Comparison of ENCODE assay signal across 10 cellular contexts in the genomic region with DNA sequence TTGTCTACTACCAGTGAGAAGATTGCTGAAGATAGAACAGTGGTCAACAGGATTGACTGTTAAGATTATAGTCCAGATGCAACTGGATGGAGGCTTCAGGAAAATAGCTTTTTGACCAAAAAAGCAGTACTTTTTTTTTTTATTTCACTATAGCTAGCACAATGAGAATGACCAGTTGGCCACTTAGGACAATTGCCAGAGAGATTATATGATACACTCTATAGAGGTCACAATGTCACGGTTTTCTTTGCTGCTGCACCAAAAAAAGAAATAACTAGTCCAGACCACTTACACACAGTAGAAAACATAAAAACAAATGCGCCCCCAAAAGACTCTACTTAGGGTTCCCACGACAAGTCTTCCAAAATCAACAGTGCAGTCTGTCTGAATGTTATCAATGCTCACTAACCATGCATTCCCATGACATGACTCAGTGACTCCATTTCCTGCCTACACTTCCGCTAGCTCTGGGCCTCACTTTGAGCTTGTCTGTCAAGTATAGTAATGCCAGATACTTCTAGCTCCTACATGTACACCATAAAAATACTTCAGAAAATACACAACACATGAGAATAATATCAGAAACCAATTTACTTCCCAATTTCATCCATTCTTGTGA.
A peak's percentile ranks its signal among the peaks of the same experiment; 100 is the strongest.
DNase-seq lines count a peak whose midpoint lies in the region; ATAC-seq and TF ChIP-seq lines count a peak whose summit lies in the region.
"Had no signal": no experiment of that assay in that cellular context is flagged by ENCODE, and none has a peak within 500 bp of the region (broad histone marks: within the 10 kb centered on the region; RNA-seq: fewer than 3 reads in every experiment).

No MANE protein-coding gene starts in this region.

- no peaks in the 10 kb centered on the region for H3K36me3 ChIP-seq in upper lobe of left lung

- CTCF ChIA-PET in activated CD4-positive, alpha-beta memory T cell treated with anti-CD3 and anti-CD28 coated beads for 36 hours (lab: Charles Lee) = interaction anchor here (1.1 kb wide), 1 partner anchor 15 kb away, joined by 3 read pairs; no protein-coding TSS in a partner anchor
- CTCF ChIA-PET in activated CD4-positive, alpha-beta memory T cell treated with anti-CD3 and anti-CD28 coated beads, Interleukin-2, amount 10 ng/mL, durations not matched to agents 7 days and 5 days (lab: Charles Lee) = no interaction called here

- peaks cover 0 to 17% (median 6%) of the 10 kb centered on the region in 4 donors for H3K4me1 ChIP-seq in upper lobe of left lung

- no peak for TF ChIP-seq POLR2A in upper lobe of left lung (IDR thresholded peaks at IDR 0.05)

- H3K36me3 Mint-ChIP-seq in activated CD4-positive, alpha-beta memory T cell treated with anti-CD3 and anti-CD28 coated beads for 36 hours = no peaks in the 10 kb centered on the region
- H3K36me3 Mint-ChIP-seq in activated CD4-positive, alpha-beta memory T cell treated with anti-CD3 and anti-CD28 coated beads, Interleukin-2, amount 10 ng/mL, durations not matched to agents 7 days and 5 days (ENCODE audit: low read depth) = no peaks in the 10 kb centered on the region
- no peaks in the 10 kb centered on the region for H3K36me3 Mint-ChIP-seq in activated T-helper 1 cell treated with anti-CD3 and anti-CD28 coated beads, Interleukin-12 subunit alpha, Interleukin-12 subunit beta, Interleukin-2, Interleukin-4 antibody, amounts not matched to agents 30 ng/mL and 10 ng/mL and 1 ng/mL, durations not matched to agents 14 hours and 24 hours and 36 hours (ENCODE audit: low read depth)

- no peak overlapping the region for H3K4me3 ChIP-seq in upper lobe of left lung

- intact Hi-C loops in activated CD4-positive, alpha-beta memory T cell treated with anti-CD3 and anti-CD28 coated beads for 36 hours (cut with micrococcal nuclease) = no loop called here
- intact Hi-C loops in activated T-helper 1 cell treated with anti-CD3 and anti-CD28 coated beads, Interleukin-12 subunit alpha, Interleukin-12 subunit beta, Interleukin-2, Interleukin-4 antibody, amounts not matched to agents 30 ng/mL and 10 ng/mL and 1 ng/mL, durations not matched to agents 14 hours and 24 hours and 36 hours (cut with micrococcal nuclease) = no loop called here

- no peak overlapping the region for H3K4me3 Mint-ChIP-seq in activated CD4-positive, alpha-beta memory T cell treated with anti-CD3 and anti-CD28 coated beads for 36 hours
- H3K4me3 Mint-ChIP-seq in activated CD4-positive, alpha-beta memory T cell treated with anti-CD3 and anti-CD28 coated beads, Interleukin-2, amount 10 ng/mL, durations not matched to agents 7 days and 5 days = no peak overlapping the region
- no peak overlapping the region for H3K4me3 Mint-ChIP-seq in activated T-helper 1 cell treated with anti-CD3 and anti-CD28 coated beads, Interleukin-12 subunit alpha, Interleukin-12 subunit beta, Interleukin-2, Interleukin-4 antibody, amounts not matched to agents 30 ng/mL and 10 ng/mL and 1 ng/mL, durations not matched to agents 14 hours and 24 hours and 36 hours
- H3K4me3 Mint-ChIP-seq: dendritic cell treated with granulocyte-macrophage colony-stimulating factor and Interleukin-4, amounts not matched to agents 40 ng/mL and 50 ng/mL, for 4 days had no signal

- H3K27ac Mint-ChIP-seq in activated CD4-positive, alpha-beta memory T cell treated with anti-CD3 and anti-CD28 coated beads for 36 hours = peak overlapping the region; percentile 46
- H3K27ac Mint-ChIP-seq in activated CD4-positive, alpha-beta memory T cell treated with anti-CD3 and anti-CD28 coated beads, Interleukin-2, amount 10 ng/mL, durations not matched to agents 7 days and 5 days = no peak overlapping the region
- H3K27ac Mint-ChIP-seq in activated T-helper 1 cell treated with anti-CD3 and anti-CD28 coated beads, Interleukin-12 subunit alpha, Interleukin-12 subunit beta, Interleukin-2, Interleukin-4 antibody, amounts not matched to agents 30 ng/mL and 10 ng/mL and 1 ng/mL, durations not matched to agents 14 hours and 24 hours and 36 hours = peak overlapping the region; percentile 2
- H3K27ac Mint-ChIP-seq: dendritic cell treated with granulocyte-macrophage colony-stimulating factor and Interleukin-4, amounts not matched to agents 40 ng/mL and 50 ng/mL, for 4 days had no signal

- TF ChIP-seq CTCF in upper lobe of left lung (IDR thresholded peaks at IDR 0.05) = no peak

- H3K27me3 Mint-ChIP-seq in activated CD4-positive, alpha-beta memory T cell treated with anti-CD3 and anti-CD28 coated beads for 36 hours = peaks cover 6% of the 10 kb centered on the region
- H3K27me3 Mint-ChIP-seq in activated CD4-positive, alpha-beta memory T cell treated with anti-CD3 and anti-CD28 coated beads, Interleukin-2, amount 10 ng/mL, durations not matched to agents 7 days and 5 days = peaks cover 2% of the 10 kb centered on the region
- H3K27me3 Mint-ChIP-seq in activated T-helper 1 cell treated with anti-CD3 and anti-CD28 coated beads, Interleukin-12 subunit alpha, Interleukin-12 subunit beta, Interleukin-2, Interleukin-4 antibody, amounts not matched to agents 30 ng/mL and 10 ng/mL and 1 ng/mL, durations not matched to agents 14 hours and 24 hours and 36 hours (ENCODE audit: insufficient read depth) = peaks cover 5% of the 10 kb centered on the region
- H3K27me3 Mint-ChIP-seq: dendritic cell treated with granulocyte-macrophage colony-stimulating factor and Interleukin-4, amounts not matched to agents 40 ng/mL and 50 ng/mL, for 4 days had no signal

- TF ChIP-seq EP300 in upper lobe of left lung (IDR thresholded peaks at IDR 0.05) = peak in 2 of 4 donors; percentile 76 to 79

- DNase-seq in activated CD4-positive, alpha-beta memory T cell treated with anti-CD3 and anti-CD28 coated beads for 36 hours = no peak
- DNase-seq in activated CD4-positive, alpha-beta memory T cell treated with anti-CD3 and anti-CD28 coated beads, Interleukin-2, amount 10 ng/mL, durations not matched to agents 7 days and 5 days = no peak
- DNase-seq in activated T-helper 1 cell treated with anti-CD3 and anti-CD28 coated beads, Interleukin-12 subunit alpha, Interleukin-12 subunit beta, Interleukin-2, Interleukin-4 antibody, amounts not matched to agents 30 ng/mL and 10 ng/mL and 1 ng/mL, durations not matched to agents 14 hours and 24 hours and 36 hours (ENCODE audit: low spot score) = no peak
- peak; percentile 31 for DNase-seq in hepatic stellate cell (ENCODE audit: low spot score)
- DNase-seq in upper lobe of left lung = no peak
- DNase-seq in ureter (ENCODE audit: low spot score) = no peak
- DNase-seq in NCI-H345 treated with DMSO at 0.1 percent for 48 hours (lab: John Stamatoyannopoulos, UW; ENCODE audit: unreplicated experiment) = no peak

- no peak for ATAC-seq in upper lobe of left lung (ENCODE audit: low FRiP score in 2 of 2)
- no peak for ATAC-seq in GM18867 (IDR thresholded peaks at IDR 0.05; ENCODE audit: unreplicated experiment)

- no peaks in the 10 kb centered on the region for H3K9me3 ChIP-seq in upper lobe of left lung

- WGBS in upper lobe of left lung, 2 donors = 50 to 54% methylated on average over 4 of the region's 4 CpGs

- no peaks in the 10 kb centered on the region for H3K9me3 Mint-ChIP-seq in activated CD4-positive, alpha-beta memory T cell treated with anti-CD3 and anti-CD28 coated beads for 36 hours
- no peaks in the 10 kb centered on the region for H3K9me3 Mint-ChIP-seq in activated CD4-positive, alpha-beta memory T cell treated with anti-CD3 and anti-CD28 coated beads, Interleukin-2, amount 10 ng/mL, durations not matched to agents 7 days and 5 days
- no peaks in the 10 kb centered on the region for H3K9me3 Mint-ChIP-seq in activated T-helper 1 cell treated with anti-CD3 and anti-CD28 coated beads, Interleukin-12 subunit alpha, Interleukin-12 subunit beta, Interleukin-2, Interleukin-4 antibody, amounts not matched to agents 30 ng/mL and 10 ng/mL and 1 ng/mL, durations not matched to agents 14 hours and 24 hours and 36 hours

- H3K27ac ChIP-seq in upper lobe of left lung = peak overlapping the region in 3 of 4 donors; percentile 3 to 68 (median 58)
- H3K27ac ChIP-seq: KMS-11 had no signal

- POLR2A ChIA-PET in activated CD4-positive, alpha-beta memory T cell treated with anti-CD3 and anti-CD28 coated beads for 36 hours (lab: Charles Lee) = no interaction called here
- POLR2A ChIA-PET in activated CD4-positive, alpha-beta memory T cell treated with anti-CD3 and anti-CD28 coated beads, Interleukin-2, amount 10 ng/mL, durations not matched to agents 7 days and 5 days (lab: Charles Lee) = no interaction called here

- H3K27me3 ChIP-seq in upper lobe of left lung = no peaks in the 10 kb centered on the region

- peaks cover 5% of the 10 kb centered on the region for H3K4me1 Mint-ChIP-seq in activated CD4-positive, alpha-beta memory T cell treated with anti-CD3 and anti-CD28 coated beads for 36 hours (ENCODE audit: low read depth)
- peaks cover 3% of the 10 kb centered on the region for H3K4me1 Mint-ChIP-seq in activated CD4-positive, alpha-beta memory T cell treated with anti-CD3 and anti-CD28 coated beads, Interleukin-2, amount 10 ng/mL, durations not matched to agents 7 days and 5 days
- H3K4me1 Mint-ChIP-seq in activated T-helper 1 cell treated with anti-CD3 and anti-CD28 coated beads, Interleukin-12 subunit alpha, Interleukin-12 subunit beta, Interleukin-2, Interleukin-4 antibody, amounts not matched to agents 30 ng/mL and 10 ng/mL and 1 ng/mL, durations not matched to agents 14 hours and 24 hours and 36 hours (ENCODE audit: low read depth) = peaks cover 7% of the 10 kb centered on the region
